ENCODE assay signal across 8 cellular contexts in genomic region chr2:64142817-64143153, GRCh38. TPM values are rescaled to one million over a fixed set of nuclear protein-coding genes. Genes with fewer than 3 reads are reported as not detected.
DNase-seq lines count a peak whose midpoint lies in the region; ATAC-seq and TF ChIP-seq lines count a peak whose summit lies in the region.

No MANE protein-coding gene starts in this region.

- peaks cover 21% of the 10 kb centered on the region for H3K36me3 Mint-ChIP-seq in T-helper 2 cell treated with Interferon-gamma antibody and Interleukin-4, amounts not matched to agents 5 μg/mL and 100 μg/mL, for 36 hours (ENCODE audit: low read depth)
- H3K36me3 Mint-ChIP-seq in activated CD8-positive, alpha-beta T cell treated with anti-CD3 and anti-CD28 coated beads for 36 hours (ENCODE audit: low read depth) = peaks cover 22% of the 10 kb centered on the region

- CTCF ChIA-PET in activated CD8-positive, alpha-beta T cell treated with anti-CD3 and anti-CD28 coated beads for 36 hours (lab: Charles Lee) = interaction anchor here (1.2 to 3.4 kb wide), 5 partner anchors 12 to 186 kb away, joined by 3 to 26 read pairs (median 3); no protein-coding TSS in a partner anchor

- no peak for DNase-seq in T-helper 2 cell treated with Interferon-gamma antibody and Interleukin-4, amounts not matched to agents 5 μg/mL and 100 μg/mL, for 36 hours (ENCODE audit: low spot score)
- DNase-seq in T-helper 2 cell (no peak), iris pigment epithelial cell (ENCODE audit: low read depth) (peak; percentile 11), superior temporal gyrus (ENCODE audit: extremely low spot score) (peak; percentile 67), nucleus accumbens (lab: John Stamatoyannopoulos, UW) (no peak)
- no peak for DNase-seq in activated CD8-positive, alpha-beta T cell treated with anti-CD3 and anti-CD28 coated beads for 36 hours
- DNase-seq in stimulated activated CD4-positive, alpha-beta T cell treated with anti-CD3 and anti-CD28 coated beads, Interleukin-2, amount 100 ng/mL, for 24 hours = no peak
- DNase-seq in activated CD4-positive, CD25-positive, alpha-beta regulatory T cell (lab: John Stamatoyannopoulos, UW) = no peak

- no peaks in the 10 kb centered on the region for H3K9me3 Mint-ChIP-seq in T-helper 2 cell treated with Interferon-gamma antibody and Interleukin-4, amounts not matched to agents 5 μg/mL and 100 μg/mL, for 36 hours
- no peaks in the 10 kb centered on the region for H3K9me3 Mint-ChIP-seq in activated CD8-positive, alpha-beta T cell treated with anti-CD3 and anti-CD28 coated beads for 36 hours

- no peaks in the 10 kb centered on the region for H3K27me3 Mint-ChIP-seq in T-helper 2 cell treated with Interferon-gamma antibody and Interleukin-4, amounts not matched to agents 5 μg/mL and 100 μg/mL, for 36 hours (ENCODE audit: low read depth)
- no peaks in the 10 kb centered on the region for H3K27me3 Mint-ChIP-seq in activated CD8-positive, alpha-beta T cell treated with anti-CD3 and anti-CD28 coated beads for 36 hours

- H3K4me1 Mint-ChIP-seq in T-helper 2 cell treated with Interferon-gamma antibody and Interleukin-4, amounts not matched to agents 5 μg/mL and 100 μg/mL, for 36 hours (ENCODE audit: low read depth) = peaks cover 34% of the 10 kb centered on the region
- H3K4me1 Mint-ChIP-seq in activated CD8-positive, alpha-beta T cell treated with anti-CD3 and anti-CD28 coated beads for 36 hours (ENCODE audit: low read depth) = peaks cover 36% of the 10 kb centered on the region

- H3K4me3 Mint-ChIP-seq in T-helper 2 cell treated with Interferon-gamma antibody and Interleukin-4, amounts not matched to agents 5 μg/mL and 100 μg/mL, for 36 hours = peak overlapping the region; percentile 95
- H3K4me3 Mint-ChIP-seq in activated CD8-positive, alpha-beta T cell treated with anti-CD3 and anti-CD28 coated beads for 36 hours = peak overlapping the region; percentile 96

- no peak for TF ChIP-seq CTCF in activated CD8-positive, alpha-beta T cell treated with anti-CD3 and anti-CD28 coated beads for 36 hours (IDR thresholded peaks at IDR 0.05)

- ATAC-seq in activated CD8-positive, alpha-beta T cell treated with anti-CD3 and anti-CD28 coated beads for 36 hours = no peak

- H3K27ac Mint-ChIP-seq in T-helper 2 cell treated with Interferon-gamma antibody and Interleukin-4, amounts not matched to agents 5 μg/mL and 100 μg/mL, for 36 hours = peak overlapping the region; percentile 94
- H3K27ac Mint-ChIP-seq in activated CD8-positive, alpha-beta T cell treated with anti-CD3 and anti-CD28 coated beads for 36 hours = peak overlapping the region; percentile 96

- intact Hi-C loops in activated CD8-positive, alpha-beta T cell treated with anti-CD3 and anti-CD28 coated beads for 36 hours (cut with micrococcal nuclease) = loop anchor here (2.0 to 5.0 kb wide), 4 partner anchors 35 to 184 kb away; no protein-coding TSS in a partner anchor

- POLR2A ChIA-PET in activated CD8-positive, alpha-beta T cell treated with anti-CD3 and anti-CD28 coated beads for 36 hours (lab: Charles Lee) = interaction anchor here (0.7 to 3.2 kb wide), 17 partner anchors 9 to 188 kb away, joined by 3 to 18 read pairs (median 4); no protein-coding TSS in a partner anchor

RNA-seq across cellular contexts. Expression of gene PELI1, which starts 1.4 kb away (rescaled TPM):
- 10 to 100 TPM; 29.8 to 39.2 TPM for total RNA-seq in activated CD8-positive, alpha-beta T cell treated with anti-CD3 and anti-CD28 coated beads for 36 hours

Comparison
In these comparisons a context has a peak if more than half of its experiments do, and no peak if none do; other contexts are left out.
1. DNase-seq: peak in iris pigment epithelial cell (single experiment) and superior temporal gyrus (single experiment); none in T-helper 2 cell treated with Interferon-gamma antibody and Interleukin-4, amounts not matched to agents 5 μg/mL and 100 μg/mL, for 36 hours (single experiment), T-helper 2 cell (0 of 5), activated CD8-positive, alpha-beta T cell treated with anti-CD3 and anti-CD28 coated beads for 36 hours (single experiment), nucleus accumbens (0 of 56), stimulated activated CD4-positive, alpha-beta T cell treated with anti-CD3 and anti-CD28 coated beads, Interleukin-2, amount 100 ng/mL, for 24 hours (0 of 2) and activated CD4-positive, CD25-positive, alpha-beta regulatory T cell (0 of 4).